ENCODE assay signal across 26 cellular contexts in the genomic region with DNA sequence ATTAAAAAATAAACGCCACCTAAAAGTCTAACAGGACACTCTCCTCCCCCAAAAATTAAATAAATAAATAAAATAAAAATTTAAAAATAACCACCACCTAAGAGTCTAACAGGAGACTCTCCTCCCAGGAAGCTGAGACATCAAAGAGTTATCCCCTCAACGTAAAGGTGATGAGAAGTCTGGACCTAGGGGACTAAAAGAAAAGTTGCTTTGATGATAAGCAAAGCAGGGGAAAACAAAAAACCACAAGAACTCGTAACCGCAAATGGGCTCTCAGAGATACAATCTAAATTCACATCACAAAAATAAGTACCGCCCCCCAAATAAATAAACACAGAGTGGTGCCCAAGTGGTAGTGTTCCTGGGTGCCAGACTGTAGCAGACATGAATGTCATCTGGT.
"Had no signal": no experiment of that assay in that cellular context is flagged by ENCODE, and none has a peak within 500 bp of the region (broad histone marks: within the 10 kb centered on the region; RNA-seq: fewer than 3 reads in every experiment).

No MANE protein-coding gene starts in this region.

- DNase-seq: natural killer cell; occipital lobe; ovary; posterior cingulate gyrus; psoas muscle; right cardiac atrium; right lobe of liver; sigmoid colon; small intestine; stimulated activated CD4-positive, alpha-beta T cell treated with anti-CD3 and anti-CD28 coated beads, Interleukin-1b, Interleukin-23, amount 100 ng/mL, for 48 hours; stimulated activated CD4-positive, alpha-beta T cell treated with anti-CD3 and anti-CD28 coated beads, Interleukin-4, amount 100 ng/mL, for 1 hour; stimulated activated CD4-positive, alpha-beta T cell treated with anti-CD3 and anti-CD28 coated beads, Interleukin-4, amount 100 ng/mL, for 4 hours; stimulated activated CD8-positive, alpha-beta memory T cell treated with anti-CD3 and anti-CD28 coated beads, Interleukin-4, amount 100 ng/mL, for 48 hours; stimulated activated naive CD4-positive, alpha-beta T cell; stimulated activated naive CD8-positive, alpha-beta T cell treated with anti-CD3 and anti-CD28 coated beads, Interleukin-15, amount 100 ng/mL, for 72 hours; stimulated activated naive CD8-positive, alpha-beta T cell treated with anti-CD3 and anti-CD28 coated beads, Interleukin-15, Interleukin-2, amounts not matched to agents 100 U/mL and 50 U/mL, for 24 hours; substantia nigra; testis; tibial artery; transverse colon; upper lobe of right lung; uterus had no signal

- H3K4me2 ChIP-seq: neural progenitor cell had no signal

- H3K4me1 ChIP-seq: neural progenitor cell, parathyroid adenoma, psoas muscle, right lobe of liver, sigmoid colon, suprapubic skin, testis, tibial artery, upper lobe of right lung, uterus had no signal

- H3K9me3 ChIP-seq: ovary, testis had no signal

- H3K9ac ChIP-seq: neural progenitor cell, parathyroid adenoma had no signal

- ATAC-seq: natural killer cell; psoas muscle; right cardiac atrium; right lobe of liver; stimulated activated memory B cell treated with anti-CD40 and anti-IgM and Interleukin-4, amounts not matched to agents 10 μg/mL and 1 μg/mL and 100 μg/mL, for 72 hours; stimulated activated naive CD8-positive, alpha-beta T cell treated with anti-CD3 and anti-CD28 coated beads, Interleukin-15, amount 100 ng/mL, for 72 hours; stimulated activated naive CD8-positive, alpha-beta T cell treated with anti-CD3 and anti-CD28 coated beads, Interleukin-15, Interleukin-2, amounts not matched to agents 100 U/mL and 50 U/mL, for 24 hours; upper lobe of right lung had no signal

- H2AFZ ChIP-seq: neural progenitor cell, parathyroid adenoma had no signal

- H3K27me3 ChIP-seq: neural progenitor cell, ovary, right lobe of liver, sigmoid colon, suprapubic skin, testis, tibial artery, transverse colon, upper lobe of right lung, uterus had no signal

- H3K36me3 ChIP-seq: ovary, right lobe of liver, sigmoid colon, suprapubic skin, tibial artery, transverse colon, upper lobe of right lung, uterus had no signal

- H3K4me3 ChIP-seq: neural progenitor cell, ovary, psoas muscle, right lobe of liver, sigmoid colon, suprapubic skin, testis, tibial artery, transverse colon, upper lobe of right lung, uterus had no signal

- H3K79me2 ChIP-seq: parathyroid adenoma had no signal

- H3K27ac ChIP-seq: neural progenitor cell, ovary, parathyroid adenoma, psoas muscle, right lobe of liver, sigmoid colon, suprapubic skin, testis, tibial artery, transverse colon, upper lobe of right lung, uterus had no signal
